1 cellular context compared by ENCODE assay signal in genomic region chr9:70924380-70924779, GRCh38.
TF ChIP-seq lines count a peak whose summit lies in the region.

No MANE protein-coding gene starts in this region.

TF ChIP-seq in WTC11, 78 proteins besides CTCF, POLR2A, EP300 and RAD21 (continued from another document):
- TF ChIP-seq AFF4 (CRISPR knock-in tag; IDR thresholded peaks at IDR 0.05; ENCODE audit: borderline replicate concordance) (no peak), TEAD1 (CRISPR knock-in tag; IDR thresholded peaks at IDR 0.05) (no peak), CBFB (CRISPR knock-in tag; IDR thresholded peaks at IDR 0.05; ENCODE audit: low read depth) (no peak), ATF3 (CRISPR knock-in tag; conservative IDR thresholded peaks at IDR 0.05) (no peak), GABPB1 (CRISPR knock-in tag; IDR thresholded peaks at IDR 0.05) (no peak), ATF1 (CRISPR knock-in tag; IDR thresholded peaks at IDR 0.05) (no peak), CREB1 (CRISPR knock-in tag; IDR thresholded peaks at IDR 0.05) (no peak), SP1 (CRISPR knock-in tag; conservative IDR thresholded peaks at IDR 0.05) (no peak), FOXP1 (CRISPR knock-in tag; IDR thresholded peaks at IDR 0.05; ENCODE audit: borderline replicate concordance) (no peak), ELF4 (CRISPR knock-in tag; IDR thresholded peaks at IDR 0.05; ENCODE audit: low read depth) (no peak)
